ENCODE assay signal across 1 cellular context in the genomic region with DNA sequence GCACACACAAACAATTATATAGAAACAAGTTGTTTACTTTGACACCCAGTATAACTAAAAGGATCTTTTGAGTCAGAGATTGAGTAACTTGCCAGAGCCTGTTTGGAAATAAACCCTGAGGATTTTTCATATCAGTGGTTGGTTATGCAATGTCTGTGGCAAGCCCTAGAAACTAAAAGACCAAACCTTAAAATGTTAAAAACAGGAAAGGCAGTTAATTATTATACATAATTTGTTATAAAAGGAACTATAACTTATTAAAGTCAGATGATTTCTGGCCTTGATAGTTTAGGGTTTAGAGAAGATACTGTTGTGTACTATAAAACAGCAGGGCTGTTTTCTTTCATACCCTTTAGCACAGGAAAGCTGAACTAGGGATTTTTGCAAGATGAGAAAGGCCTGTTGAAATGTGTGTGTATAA.
TF ChIP-seq lines count a peak whose summit lies in the region.

No MANE protein-coding gene starts in this region.

TF ChIP-seq in SK-N-SH, 30 proteins besides CTCF, POLR2A, EP300 and RAD21 (continued from another document):
- TF ChIP-seq USF1 (IDR thresholded peaks at IDR 0.05; ENCODE audit: borderline replicate concordance, low read depth) (no peak), PBX3 (IDR thresholded peaks at IDR 0.05) (no peak), TCF12 (IDR thresholded peaks at IDR 0.05) (no peak), REST (IDR thresholded peaks at IDR 0.05; ENCODE audit: low read depth, low read length) (no peak), FOXJ3 (CRISPR knock-in tag; IDR thresholded peaks at IDR 0.05) (no peak), FOSL2 (IDR thresholded peaks at IDR 0.05; ENCODE audit: borderline replicate concordance, low read depth) (no peak), CHD2 (IDR thresholded peaks at IDR 0.05; ENCODE audit: low read length, partially characterized antibody) (no peak), GATA2 (CRISPR knock-in tag; IDR thresholded peaks at IDR 0.05) (no peak), MEF2A (IDR thresholded peaks at IDR 0.05; ENCODE audit: borderline replicate concordance, low read depth) (no peak), RFX5 (IDR thresholded peaks at IDR 0.05; ENCODE audit: low read length) (no peak), EZH2phosphoT487 (IDR thresholded peaks at IDR 0.05; ENCODE audit: borderline replicate concordance, low read depth) (no peak), IRF3 (IDR thresholded peaks at IDR 0.05; ENCODE audit: low read depth, low read length) (no peak), SIN3A (IDR thresholded peaks at IDR 0.05; ENCODE audit: borderline replicate concordance, low read depth, low read length) (no peak)
- TF ChIP-seq, protein P1, sequence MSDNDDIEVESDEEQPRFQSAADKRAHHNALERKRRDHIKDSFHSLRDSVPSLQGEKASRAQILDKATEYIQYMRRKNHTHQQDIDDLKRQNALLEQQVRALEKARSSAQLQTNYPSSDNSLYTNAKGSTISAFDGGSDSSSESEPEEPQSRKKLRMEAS (IDR thresholded peaks at IDR 0.05; ENCODE audit: low read depth), result no peak
